10 cellular contexts compared by ENCODE assay signal in genomic region chr7:17123020-17123419, GRCh38.
DNase-seq lines count a peak whose midpoint lies in the region; ATAC-seq and TF ChIP-seq lines count a peak whose summit lies in the region.
"Had no signal": no experiment of that assay in that cellular context is flagged by ENCODE, and none has a peak within 500 bp of the region (broad histone marks: within the 10 kb centered on the region; RNA-seq: fewer than 3 reads in every experiment).

No MANE protein-coding gene starts in this region.

- no peaks in the 10 kb centered on the region for H3K27me3 Mint-ChIP-seq in stimulated activated naive B cell treated with anti-CD40 and anti-IgM and Interleukin-4, amounts not matched to agents 10 μg/mL and 1 μg/mL and 100 μg/mL, for 72 hours

- TF ChIP-seq POLR2A in gastrocnemius medialis (IDR thresholded peaks at IDR 0.05), result no peak

- TF ChIP-seq CTCF in brain microvascular endothelial cell (IDR thresholded peaks at IDR 0.05; ENCODE audit: low read depth, low read length, missing control alignments) (no peak), gastrocnemius medialis (IDR thresholded peaks at IDR 0.05 in 4 of 5, conservative IDR thresholded peaks at IDR 0.05 in 1 of 5) (no peak)

- in situ Hi-C loops in brain microvascular endothelial cell (cut with HindIII; ENCODE audit: low pct_ligation_motif_present, low sequenced_read_pairs) (no loop called here), gastrocnemius medialis (cut with MboI; ENCODE audit: low sequenced_read_pairs in 4 of 4) (no loop called here)

- H3K27ac Mint-ChIP-seq in stimulated activated naive B cell treated with anti-CD40 and anti-IgM and Interleukin-4, amounts not matched to agents 10 μg/mL and 1 μg/mL and 100 μg/mL, for 72 hours, result peak overlapping the region; percentile 14

- no peak overlapping the region for H3K4me3 ChIP-seq in brain microvascular endothelial cell (ENCODE audit: low read depth, low read length)
- H3K4me3 ChIP-seq in gastrocnemius medialis, result no peak overlapping the region
- H3K4me3 ChIP-seq in right cardiac atrium (ENCODE audit: low read length), result no peak overlapping the region
- H3K4me3 ChIP-seq: SK-N-MC had no signal

- H3K9me3 ChIP-seq in gastrocnemius medialis, result no peaks in the 10 kb centered on the region
- no peaks in the 10 kb centered on the region for H3K9me3 ChIP-seq in right cardiac atrium (ENCODE audit: control insufficient read depth, low read length)

- peak overlapping the region; percentile 72 for H3K27ac ChIP-seq in brain microvascular endothelial cell
- H3K27ac ChIP-seq in gastrocnemius medialis, result no peak overlapping the region
- H3K27ac ChIP-seq in right cardiac atrium (ENCODE audit: low read length), result no peak overlapping the region
- H3K27ac ChIP-seq: 22Rv1, SK-N-MC had no signal

- peak; percentile 31 for ATAC-seq in HG03520 (IDR thresholded peaks at IDR 0.05; ENCODE audit: unreplicated experiment)
- ATAC-seq in stimulated activated naive B cell treated with anti-CD40 and anti-IgM and Interleukin-4, amounts not matched to agents 10 μg/mL and 1 μg/mL and 100 μg/mL, for 72 hours (replicated peaks), result peak; percentile 33 to 43
- no peak for ATAC-seq in gastrocnemius medialis
- no peak for ATAC-seq in right cardiac atrium

- H3K27me3 ChIP-seq in brain microvascular endothelial cell (replicated peaks), result no peaks in the 10 kb centered on the region
- no peaks in the 10 kb centered on the region for H3K27me3 ChIP-seq in gastrocnemius medialis
- no peaks in the 10 kb centered on the region for H3K27me3 ChIP-seq in right cardiac atrium (ENCODE audit: control insufficient read depth, insufficient read depth)

- WGBS in right cardiac atrium, result 66% methylated on average over 4 of the region's 4 CpGs

- no peaks in the 10 kb centered on the region for H3K36me3 Mint-ChIP-seq in stimulated activated naive B cell treated with anti-CD40 and anti-IgM and Interleukin-4, amounts not matched to agents 10 μg/mL and 1 μg/mL and 100 μg/mL, for 72 hours

- H3K4me1 ChIP-seq in gastrocnemius medialis, result no peaks in the 10 kb centered on the region
- H3K4me1 ChIP-seq in right cardiac atrium (ENCODE audit: control insufficient read depth, insufficient read depth, low read length), result no peaks in the 10 kb centered on the region

- H3K36me3 ChIP-seq in brain microvascular endothelial cell (replicated peaks), result no peaks in the 10 kb centered on the region
- no peaks in the 10 kb centered on the region for H3K36me3 ChIP-seq in gastrocnemius medialis

- peaks cover 0 to 2% of the 10 kb centered on the region in 2 donors for H3K9me3 Mint-ChIP-seq in stimulated activated naive B cell treated with anti-CD40 and anti-IgM and Interleukin-4, amounts not matched to agents 10 μg/mL and 1 μg/mL and 100 μg/mL, for 72 hours

- H3K4me3 Mint-ChIP-seq in stimulated activated naive B cell treated with anti-CD40 and anti-IgM and Interleukin-4, amounts not matched to agents 10 μg/mL and 1 μg/mL and 100 μg/mL, for 72 hours, result peak overlapping the region; percentile 30 to 42

- peak; percentile 84 for DNase-seq in SIG-M5 treated with dmso at 0.1 percent for 504 hours (lab: John Stamatoyannopoulos, UW; ENCODE audit: unreplicated experiment)
- DNase-seq in SIG-M5 (lab: John Stamatoyannopoulos, UW), result no peak
- DNase-seq in brain microvascular endothelial cell, result peak; percentile 82
- no peak for DNase-seq in stimulated activated naive B cell treated with anti-CD40 and anti-IgM and Interleukin-4, amounts not matched to agents 10 μg/mL and 1 μg/mL and 100 μg/mL, for 72 hours
- DNase-seq in T-helper 1 cell, result no peak
- DNase-seq in gastrocnemius medialis, result no peak
- no peak for DNase-seq in right cardiac atrium

- peaks cover 16 to 36% of the 10 kb centered on the region in 2 donors for H3K4me1 Mint-ChIP-seq in stimulated activated naive B cell treated with anti-CD40 and anti-IgM and Interleukin-4, amounts not matched to agents 10 μg/mL and 1 μg/mL and 100 μg/mL, for 72 hours

- intact Hi-C loops in gastrocnemius medialis (cut with DNase I; ENCODE audit: low total_unique reads) (no loop called here), right cardiac atrium (cut with DNase I) (no loop called here)

Comparison
In these comparisons a context has a peak if more than half of its experiments do, and no peak if none do; other contexts are left out.
1. DNase-seq: peak in SIG-M5 treated with dmso at 0.1 percent for 504 hours (single experiment) and brain microvascular endothelial cell (single experiment); none in SIG-M5 (single experiment), stimulated activated naive B cell treated with anti-CD40 and anti-IgM and Interleukin-4, amounts not matched to agents 10 μg/mL and 1 μg/mL and 100 μg/mL, for 72 hours (single experiment), T-helper 1 cell (0 of 5), gastrocnemius medialis (0 of 2) and right cardiac atrium (0 of 3).
2. ATAC-seq: peak in HG03520 (single experiment) and stimulated activated naive B cell treated with anti-CD40 and anti-IgM and Interleukin-4, amounts not matched to agents 10 μg/mL and 1 μg/mL and 100 μg/mL, for 72 hours (2 of 2); none in gastrocnemius medialis (0 of 2) and right cardiac atrium (0 of 2).